Comparison of ENCODE assay signal across 27 cellular contexts in the genomic region with DNA sequence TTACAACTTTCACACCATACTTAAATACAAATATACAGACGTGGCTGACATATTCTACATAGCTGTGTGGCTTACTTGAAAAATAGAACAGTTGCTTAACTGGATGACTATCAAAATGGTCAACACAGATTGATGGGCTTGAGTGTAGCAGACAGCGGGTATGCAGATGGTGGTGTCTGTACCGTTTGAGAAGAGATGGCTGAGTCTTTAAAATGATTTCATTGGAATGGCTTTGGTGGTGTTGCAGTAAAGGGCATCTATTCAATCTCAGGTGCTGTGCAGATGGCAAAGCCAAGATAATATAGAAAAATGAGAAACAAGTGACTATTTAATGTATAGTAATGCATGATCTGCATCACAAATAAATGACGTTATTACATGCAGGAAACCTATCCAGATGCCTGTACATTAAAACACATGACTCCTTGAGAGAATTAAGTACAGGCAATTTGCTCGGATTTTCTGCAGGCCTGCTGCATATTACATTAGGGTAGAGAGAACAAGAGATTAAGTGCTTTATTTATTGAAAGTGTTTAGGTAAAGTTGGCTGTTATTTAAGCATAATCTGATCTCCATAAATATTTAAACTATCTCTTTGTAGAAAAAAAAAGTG.
"Had no signal": no experiment of that assay in that cellular context is flagged by ENCODE, and none has a peak within 500 bp of the region (broad histone marks: within the 10 kb centered on the region; RNA-seq: fewer than 3 reads in every experiment).

No MANE protein-coding gene starts in this region.

- H3K27ac Mint-ChIP-seq: nephron progenitor cell; progenitor cell of endocrine pancreas; stimulated activated effector memory CD8-positive, alpha-beta T cell treated with anti-CD3 and anti-CD28 coated beads, Interleukin-12 subunit alpha, Interleukin-12 subunit beta, amount 100 ng/mL, for 72 hours had no signal

- H3K4me2 ChIP-seq: hepatocyte had no signal

- H3K27ac ChIP-seq: brain microvascular endothelial cell, coronary artery, dorsolateral prefrontal cortex, hepatocyte, left ventricle myocardium inferior, ovary, stomach, thyroid gland, upper lobe of right lung, VCaP had no signal

- H3K9me3 ChIP-seq: thyroid gland, upper lobe of right lung had no signal

- H3K36me3 ChIP-seq: ovary had no signal

- H3K27me3 ChIP-seq: brain microvascular endothelial cell, dorsolateral prefrontal cortex, hepatocyte, ovary, stomach, thyroid gland, upper lobe of right lung had no signal

- ATAC-seq: sciatic nerve; stimulated activated effector memory CD8-positive, alpha-beta T cell treated with anti-CD3 and anti-CD28 coated beads, Interleukin-12 subunit alpha, Interleukin-12 subunit beta, amount 100 ng/mL, for 72 hours; upper lobe of right lung had no signal

- FAIRE-seq: astrocyte, frontal cortex had no signal

- DNase-seq: activated CD4-positive, alpha-beta T cell treated with anti-CD3 and anti-CD28 coated beads for 4 hours; activated CD4-positive, alpha-beta T cell treated with anti-CD3 and anti-CD28 coated beads, Interleukin-2, amount 50 U/mL, for 4 hours; activated gamma-delta T cell; activated naive CD4-positive, alpha-beta T cell treated with anti-CD3 and anti-CD28 coated beads, Interleukin-2, amount 50 U/mL, for 16 hours; activated T-cell treated with anti-CD3 and anti-CD28 coated beads for 4 hours; amniotic stem cell; brain microvascular endothelial cell; dorsolateral prefrontal cortex; effector memory CD4-positive, alpha-beta T cell; islet precursor cell; left ventricle myocardium inferior; naive B cell; nephron progenitor cell; ovary; small intestine; stimulated activated CD4-positive, alpha-beta T cell treated with anti-CD3 and anti-CD28 coated beads, Interleukin-4, amount 100 ng/mL, for 24 hours; stomach; thyroid gland; upper lobe of right lung had no signal

- H3K4me1 Mint-ChIP-seq: naive B cell; nephron progenitor cell; stimulated activated effector memory CD8-positive, alpha-beta T cell treated with anti-CD3 and anti-CD28 coated beads, Interleukin-12 subunit alpha, Interleukin-12 subunit beta, amount 100 ng/mL, for 72 hours had no signal

- H3K27me3 Mint-ChIP-seq: naive B cell, progenitor cell of endocrine pancreas had no signal

- H3K4me1 ChIP-seq: left ventricle myocardium inferior, stomach, thyroid gland, upper lobe of right lung had no signal

- H3K79me2 ChIP-seq: hepatocyte had no signal

- H2AFZ ChIP-seq: hepatocyte had no signal

- H3K4me3 Mint-ChIP-seq: naive B cell; nephron progenitor cell; stimulated activated effector memory CD8-positive, alpha-beta T cell treated with anti-CD3 and anti-CD28 coated beads, Interleukin-12 subunit alpha, Interleukin-12 subunit beta, amount 100 ng/mL, for 72 hours had no signal

- H3K4me3 ChIP-seq: coronary artery, dorsolateral prefrontal cortex, hepatocyte, left ventricle myocardium inferior, ovary, stomach, thyroid gland, upper lobe of right lung had no signal
